10 cellular contexts compared by ENCODE assay signal in genomic region chr5:119439140-119439625, GRCh38. TPM values are rescaled to one million over a fixed set of nuclear protein-coding genes. Genes with fewer than 3 reads are reported as not detected.
DNase-seq lines count a peak whose midpoint lies in the region; ATAC-seq and TF ChIP-seq lines count a peak whose summit lies in the region.
"Had no signal": no experiment of that assay in that cellular context is flagged by ENCODE, and none has a peak within 500 bp of the region (broad histone marks: within the 10 kb centered on the region; RNA-seq: fewer than 3 reads in every experiment).

No MANE protein-coding gene starts in this region.

- POLR2A ChIA-PET in WTC11 (lab: Charles Lee), result no interaction called here

- no peak overlapping the region for H3K4me3 ChIP-seq in colonic mucosa
- peak overlapping the region in 1 of 10 donors; percentile 32 for H3K4me3 ChIP-seq in heart right ventricle
- H3K4me3 ChIP-seq: SJSA1 had no signal

- ATAC-seq in WTC11 (no peak), HG03280 (IDR thresholded peaks at IDR 0.05; ENCODE audit: unreplicated experiment) (no peak), heart right ventricle (no peak)

- H3K36me3 Mint-ChIP-seq in T-helper 1 cell treated with Interleukin-12 subunit alpha and Interleukin-12 subunit beta and Interleukin-4 antibody, amounts not matched to agents 30 μg/mL and 1 μg/mL, for 36 hours (ENCODE audit: low read depth), result no peaks in the 10 kb centered on the region
- H3K36me3 Mint-ChIP-seq in WTC11, result peaks cover 32% of the 10 kb centered on the region

- H3K4me3 Mint-ChIP-seq in T-helper 1 cell treated with Interleukin-12 subunit alpha and Interleukin-12 subunit beta and Interleukin-4 antibody, amounts not matched to agents 30 μg/mL and 1 μg/mL, for 36 hours, result peak overlapping the region; percentile 77
- H3K4me3 Mint-ChIP-seq in WTC11, result no peak overlapping the region

- no peak for TF ChIP-seq CTCF in colonic mucosa (IDR thresholded peaks at IDR 0.05)
- no peak for TF ChIP-seq CTCF in WTC11 (IDR thresholded peaks at IDR 0.05)
- no peak for TF ChIP-seq CTCF in heart right ventricle (IDR thresholded peaks at IDR 0.05)

- peak overlapping the region; percentile 61 for H3K27ac ChIP-seq in colonic mucosa
- peak overlapping the region in 1 of 10 donors; percentile 26 for H3K27ac ChIP-seq in heart right ventricle
- H3K27ac ChIP-seq: SJSA1 had no signal

- peaks cover 10% of the 10 kb centered on the region for H3K4me1 Mint-ChIP-seq in T-helper 1 cell treated with Interleukin-12 subunit alpha and Interleukin-12 subunit beta and Interleukin-4 antibody, amounts not matched to agents 30 μg/mL and 1 μg/mL, for 36 hours (ENCODE audit: low read depth)
- H3K4me1 Mint-ChIP-seq in WTC11, result 0 out of 2 replicates have a peak, but pooled peaks cover 4% of the 10 kb centered on the region

- no peaks in the 10 kb centered on the region for H3K4me1 ChIP-seq in colonic mucosa
- peaks cover 0 to 16% (median 0%) of the 10 kb centered on the region in 9 donors for H3K4me1 ChIP-seq in heart right ventricle

- H3K27me3 ChIP-seq in colonic mucosa, result no peaks in the 10 kb centered on the region
- peaks cover 0 to 21% (median 0%) of the 10 kb centered on the region in 7 donors for H3K27me3 ChIP-seq in heart right ventricle

- 75 to 76% methylated on average over 8 of the region's 8 CpGs for WGBS in heart right ventricle, 2 donors

- H3K27ac Mint-ChIP-seq in T-helper 1 cell treated with Interleukin-12 subunit alpha and Interleukin-12 subunit beta and Interleukin-4 antibody, amounts not matched to agents 30 μg/mL and 1 μg/mL, for 36 hours, result no peak overlapping the region
- H3K27ac Mint-ChIP-seq in WTC11, result no peak overlapping the region

- H3K36me3 ChIP-seq in colonic mucosa (no peaks in the 10 kb centered on the region), heart right ventricle (no peaks in the 10 kb centered on the region)
- H3K36me3 ChIP-seq: SJSA1 had no signal

- CTCF ChIA-PET in WTC11 (lab: Charles Lee), result interaction anchor here (0.6 kb wide), 1 partner anchor 127 kb away, joined by 4 read pairs; no protein-coding TSS in a partner anchor

- no peak for DNase-seq in T-helper 1 cell
- peak; percentile 15 for DNase-seq in NCI-H460 (ENCODE audit: extremely low read depth, low read depth)
- DNase-seq in colonic mucosa, result peak; percentile 76
- DNase-seq in stimulated activated CD8-positive, alpha-beta memory T cell treated with anti-CD3 and anti-CD28 coated beads, Interleukin-4, amount 100 ng/mL, for 48 hours, result peak; percentile 26
- no peak for DNase-seq in WTC11 (ENCODE audit: low spot score)
- DNase-seq in heart right ventricle, result no peak
- DNase-seq: head of caudate nucleus had no signal

- H3K9me3 ChIP-seq in colonic mucosa, result no peaks in the 10 kb centered on the region
- peaks cover 0 to 9% (median 0%) of the 10 kb centered on the region in 11 donors for H3K9me3 ChIP-seq in heart right ventricle
- H3K9me3 ChIP-seq: SJSA1 had no signal

- peaks cover 11% of the 10 kb centered on the region for H3K9me3 Mint-ChIP-seq in T-helper 1 cell treated with Interleukin-12 subunit alpha and Interleukin-12 subunit beta and Interleukin-4 antibody, amounts not matched to agents 30 μg/mL and 1 μg/mL, for 36 hours
- H3K9me3 Mint-ChIP-seq in WTC11, result peaks cover 52% of the 10 kb centered on the region

- peaks cover 58% of the 10 kb centered on the region for H3K27me3 Mint-ChIP-seq in T-helper 1 cell treated with Interleukin-12 subunit alpha and Interleukin-12 subunit beta and Interleukin-4 antibody, amounts not matched to agents 30 μg/mL and 1 μg/mL, for 36 hours (ENCODE audit: low read depth)
- H3K27me3 Mint-ChIP-seq in WTC11 (ENCODE audit: low read depth), result peaks cover 19% of the 10 kb centered on the region

- intact Hi-C loops in colonic mucosa (cut with DNase I), result no loop called here
- intact Hi-C loops in heart right ventricle (cut with DNase I), result no loop called here

- H3K9ac ChIP-seq in colonic mucosa (ENCODE audit: low read depth in 2 of 2, low read length in 2 of 2), result peak overlapping the region in 1 of 2 donors; percentile 34

TF ChIP-seq in WTC11, 78 proteins besides CTCF, POLR2A, EP300 and RAD21:
- TF ChIP-seq ZNF532 (CRISPR knock-in tag; IDR thresholded peaks at IDR 0.05; ENCODE audit: borderline replicate concordance) (no peak), NR1H2 (CRISPR knock-in tag; IDR thresholded peaks at IDR 0.05) (no peak), TCF7 (CRISPR knock-in tag; IDR thresholded peaks at IDR 0.05; ENCODE audit: low read depth) (no peak), E2F1 (CRISPR knock-in tag; IDR thresholded peaks at IDR 0.05) (no peak)

RNA-seq across cellular contexts. Expression of gene HSD17B4, which starts 13.1 kb away (rescaled TPM):
- 151 and 170 TPM in 2 replicates for total RNA-seq in NCI-H460 (2014; rRNA removed; shearing (Covaris generic))
- 118 and 130 TPM in 2 replicates for polyA plus RNA-seq in NCI-H460 (2014; cell fraction: nucleus; rRNA removed)
- total RNA-seq in colonic mucosa, result 100 to 1,000 TPM; 252 to 304 TPM
- 362 to 409 TPM (median 407 TPM) in 3 replicates for total RNA-seq in WTC11 (2021)
- total RNA-seq in heart right ventricle, result 100 to 1,000 TPM; 193 to 325 (median 216) TPM
- 100 to 1,000 TPM; 130 to 217 TPM for polyA plus RNA-seq in heart right ventricle

Comparison
In these comparisons a context has a peak if more than half of its experiments do, and no peak if none do; other contexts are left out.
1. DNase-seq: peak in NCI-H460 (single experiment), colonic mucosa (single experiment) and stimulated activated CD8-positive, alpha-beta memory T cell treated with anti-CD3 and anti-CD28 coated beads, Interleukin-4, amount 100 ng/mL, for 48 hours (single experiment); none in T-helper 1 cell (0 of 5), WTC11 (single experiment) and heart right ventricle (0 of 2).